Comparison of ENCODE assay signal across 19 cellular contexts in the genomic region with DNA sequence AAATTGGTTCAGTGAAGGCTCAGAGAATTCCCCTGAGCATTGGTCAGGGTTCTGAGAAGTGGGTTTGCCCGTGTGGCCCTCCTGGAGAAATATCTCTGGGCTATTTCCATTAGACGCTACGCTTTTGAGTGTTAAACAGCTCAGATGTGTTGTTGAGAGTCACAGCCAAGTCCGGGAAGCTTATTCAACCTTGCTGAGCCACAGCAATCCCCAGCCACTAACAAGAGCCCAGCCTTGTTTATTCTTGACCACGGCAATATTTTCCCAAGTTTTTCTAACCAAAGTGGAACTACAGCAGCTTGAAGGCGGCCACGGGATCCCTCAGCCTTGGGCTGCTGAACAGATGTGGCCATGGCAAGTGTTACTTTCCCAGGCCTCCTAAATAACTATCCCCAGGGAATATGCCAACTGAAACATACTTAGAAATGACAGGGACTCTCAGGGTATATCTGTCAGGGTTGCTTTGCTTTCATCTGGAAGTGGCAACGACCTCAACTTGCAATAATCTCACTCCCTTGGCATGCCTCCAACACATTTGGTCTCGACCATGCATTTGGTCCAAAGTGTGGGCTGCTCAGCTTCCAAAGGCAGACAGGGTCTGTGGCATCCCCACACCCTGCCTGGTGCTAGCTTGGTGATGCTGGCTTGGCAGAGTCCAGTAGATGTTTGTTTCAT.
DNase-seq lines count a peak whose midpoint lies in the region; TF ChIP-seq lines count a peak whose summit lies in the region.
"Had no signal": no experiment of that assay in that cellular context is flagged by ENCODE, and none has a peak within 500 bp of the region (broad histone marks: within the 10 kb centered on the region; RNA-seq: fewer than 3 reads in every experiment).

No MANE protein-coding gene starts in this region.

- peak; percentile 29 for DNase-seq in DMS 273 (lab: John Stamatoyannopoulos, UW; ENCODE audit: unreplicated experiment)
- no peak for DNase-seq in DMS 273 treated with DMSO at 0.1 percent for 48 hours (lab: John Stamatoyannopoulos, UW)
- DNase-seq in GM23248: peak; percentile 19
- peak in 1 of 61 donors; percentile 12 for DNase-seq in caudate nucleus (lab: John Stamatoyannopoulos, UW)
- DNase-seq in osteocyte (ENCODE audit: extremely low spot score, unreplicated experiment): peak; percentile 44
- DNase-seq in GM13977 (ENCODE audit: low spot score): no peak
- no peak for DNase-seq in epidermal melanocyte (ENCODE audit: insufficient read length, low spot score)
- DNase-seq in CD4-positive, alpha-beta memory T cell: no peak
- DNase-seq: COR-L47, HCEC 1CT, NCI-H187, NCI-H510A treated with DMSO at 0.1 percent for 48 hours, Right ventricle myocardium superior, SK-N-SH, T-helper 1 cell had no signal

- CTCF ChIA-PET in CD4-positive, alpha-beta memory T cell (lab: Charles Lee; ENCODE audit: partially characterized antibody): no interaction called here

- TF ChIP-seq CTCF in osteocyte (IDR thresholded peaks at IDR 0.05): no peak
- no peak for TF ChIP-seq CTCF in GM13977 (IDR thresholded peaks at IDR 0.05; ENCODE audit: extremely low read depth, insufficient read depth, missing control alignments)

- H3K9me2 ChIP-seq in GM23248 (ENCODE audit: insufficient read depth): no peaks in the 10 kb centered on the region
- H3K9me2 ChIP-seq: SK-N-SH had no signal

- H3K27ac Mint-ChIP-seq in osteocyte (ENCODE audit: unreplicated experiment): no peak overlapping the region
- H3K27ac Mint-ChIP-seq in CD4-positive, alpha-beta memory T cell: no peak overlapping the region

- no peaks in the 10 kb centered on the region for H3K9me3 Mint-ChIP-seq in osteocyte (ENCODE audit: unreplicated experiment)
- peaks cover 0 to 2% (median 0%) of the 10 kb centered on the region in 8 donors for H3K9me3 Mint-ChIP-seq in CD4-positive, alpha-beta memory T cell

- POLR2A ChIA-PET in CD4-positive, alpha-beta memory T cell (lab: Charles Lee; ENCODE audit: partially characterized antibody): no interaction called here

- H3K27me3 Mint-ChIP-seq in osteocyte (ENCODE audit: unreplicated experiment): peaks cover 13% of the 10 kb centered on the region
- peaks cover 5 to 8% of the 10 kb centered on the region in 2 donors for H3K27me3 Mint-ChIP-seq in CD4-positive, alpha-beta memory T cell

- WGBS in GM23248 (ENCODE audit: low coverage in 1 of 2, low lambda C conversion rate in 2 of 2, missing lambda C conversion rate in 2 of 2), 2 experiments: 17% methylated on average over 9 of the region's 9 CpGs

- H3K9ac ChIP-seq in GM23248: no peak overlapping the region
- H3K9ac ChIP-seq: SK-N-SH had no signal

- no peak overlapping the region for H3K4me3 ChIP-seq in GM23248
- H3K4me3 ChIP-seq in CD4-positive, alpha-beta memory T cell (ENCODE audit: low read length in 2 of 2): no peak overlapping the region
- H3K4me3 ChIP-seq: GM12878, K562 had no signal

- no peak overlapping the region for H3K4me3 Mint-ChIP-seq in osteocyte (ENCODE audit: unreplicated experiment)
- H3K4me3 Mint-ChIP-seq in CD4-positive, alpha-beta memory T cell: no peak overlapping the region

- H3K36me3 Mint-ChIP-seq in osteocyte (ENCODE audit: unreplicated experiment): no peaks in the 10 kb centered on the region
- H3K36me3 Mint-ChIP-seq in CD4-positive, alpha-beta memory T cell: no peaks in the 10 kb centered on the region

- no peaks in the 10 kb centered on the region for H3K36me3 ChIP-seq in GM23248 (ENCODE audit: low read depth)
- no peaks in the 10 kb centered on the region for H3K36me3 ChIP-seq in CD4-positive, alpha-beta memory T cell (ENCODE audit: insufficient read depth, low read length)

- H3K4me2 ChIP-seq in GM23248 (ENCODE audit: unreplicated experiment): no peak overlapping the region
- H3K4me2 ChIP-seq: SK-N-SH had no signal

- H3K27ac ChIP-seq in GM23248 (no peak overlapping the region), caudate nucleus (ENCODE audit: low read depth, low read length) (peak overlapping the region; percentile 36)
- H3K27ac ChIP-seq in CD4-positive, alpha-beta memory T cell (ENCODE audit: low read depth, low read length): no peak overlapping the region
- H3K27ac ChIP-seq: 22Rv1, C4-2B had no signal

- in situ Hi-C loops in GM23248 (cut with MboI): no loop called here
- in situ Hi-C loops in GM13977 (cut with MboI; ENCODE audit: low pct_unique_long_range_greater_than_20kb, low sequenced_read_pairs, unreplicated experiment): no loop called here

- H4K20me1 ChIP-seq in GM23248 (ENCODE audit: insufficient read depth): no peaks in the 10 kb centered on the region

- no peaks in the 10 kb centered on the region for H3K4me1 ChIP-seq in GM23248 (ENCODE audit: insufficient read depth)
- no peaks in the 10 kb centered on the region for H3K4me1 ChIP-seq in CD4-positive, alpha-beta memory T cell (ENCODE audit: insufficient read depth, low read length)

- H3K9me3 ChIP-seq in GM23248 (ENCODE audit: low read depth): no peaks in the 10 kb centered on the region
- H3K9me3 ChIP-seq in CD4-positive, alpha-beta memory T cell (ENCODE audit: control insufficient read depth in 1 of 2, low read length in 2 of 2): no peaks in the 10 kb centered on the region
- H3K9me3 ChIP-seq: SK-N-SH had no signal

- H3K4me1 Mint-ChIP-seq in osteocyte (ENCODE audit: unreplicated experiment): peaks cover 3% of the 10 kb centered on the region
- H3K4me1 Mint-ChIP-seq in CD4-positive, alpha-beta memory T cell: no peaks in the 10 kb centered on the region

- H3K27me3 ChIP-seq in GM23248 (replicated peaks; ENCODE audit: insufficient read depth): no peaks in the 10 kb centered on the region
- no peaks in the 10 kb centered on the region for H3K27me3 ChIP-seq in CD4-positive, alpha-beta memory T cell (ENCODE audit: insufficient read depth, low read length)

- no peaks in the 10 kb centered on the region for H3K79me2 ChIP-seq in GM23248 (ENCODE audit: insufficient read depth)

- no peaks in the 10 kb centered on the region for H3F3A ChIP-seq in GM23248 (ENCODE audit: insufficient read depth)

- intact Hi-C loops in CD4-positive, alpha-beta memory T cell (cut with micrococcal nuclease): no loop called here

- no peak overlapping the region for H2AFZ ChIP-seq in GM23248

Comparison
In these comparisons a context has a peak if more than half of its experiments do, and no peak if none do; other contexts are left out.
1. DNase-seq: peak in DMS 273 (single experiment), GM23248 (single experiment) and osteocyte (single experiment); none in DMS 273 treated with DMSO at 0.1 percent for 48 hours (single experiment), GM13977 (single experiment), epidermal melanocyte (single experiment) and CD4-positive, alpha-beta memory T cell (0 of 5).